Comparison of ENCODE assay signal across 12 cellular contexts in the genomic region with DNA sequence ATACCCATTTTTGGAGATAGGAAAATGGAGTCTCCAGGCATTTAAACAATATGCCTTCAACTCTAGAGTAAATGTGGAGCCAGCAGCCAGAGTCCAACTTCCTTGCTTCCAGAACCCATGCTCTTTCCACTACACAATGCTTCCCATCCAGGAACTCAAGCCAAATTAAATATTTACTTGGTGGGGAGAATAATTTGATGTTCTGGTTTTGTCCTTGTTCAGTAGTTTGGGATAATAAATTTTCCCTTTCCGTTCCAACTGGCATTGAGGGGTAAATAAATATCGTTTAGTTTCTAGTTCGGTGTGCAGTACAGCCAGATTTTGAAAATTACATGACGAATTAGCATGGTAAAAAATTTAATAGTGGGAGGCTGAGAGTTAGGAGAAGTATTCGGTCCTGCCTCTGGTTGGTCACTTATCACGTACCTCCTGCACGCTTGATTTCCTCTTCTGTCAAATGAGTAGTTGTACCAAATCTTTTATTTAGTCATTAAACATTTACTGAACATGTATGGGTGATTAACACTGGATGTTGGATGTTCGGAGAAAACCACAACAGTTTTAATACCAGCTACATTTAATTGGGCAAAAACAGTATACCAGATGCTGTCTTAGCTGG.
DNase-seq lines count a peak whose midpoint lies in the region; ATAC-seq, FAIRE-seq and TF ChIP-seq lines count a peak whose summit lies in the region.
"Had no signal": no experiment of that assay in that cellular context is flagged by ENCODE, and none has a peak within 500 bp of the region (broad histone marks: within the 10 kb centered on the region; RNA-seq: fewer than 3 reads in every experiment).

No MANE protein-coding gene starts in this region.

- DNase-seq in NCI-H1105 (lab: John Stamatoyannopoulos, UW): peak; percentile 58
- peak; percentile 63 for DNase-seq in astrocyte (ENCODE audit: low read depth)
- DNase-seq in mucosa of descending colon: no peak
- DNase-seq: activated CD8-positive, alpha-beta T cell treated with anti-CD3 and anti-CD28 coated beads for 36 hours; activated naive CD4-positive, alpha-beta T cell treated with anti-CD3 and anti-CD28 coated beads for 36 hours; foreskin keratinocyte had no signal

- H3K9me3 Mint-ChIP-seq in astrocyte (ENCODE audit: unreplicated experiment): no peaks in the 10 kb centered on the region
- H3K9me3 Mint-ChIP-seq: activated naive CD4-positive, alpha-beta T cell treated with anti-CD3 and anti-CD28 coated beads for 36 hours had no signal

- H4K20me1 ChIP-seq in astrocyte (ENCODE audit: insufficient read depth, low read length): peaks cover 13% of the 10 kb centered on the region

- intact Hi-C loops in mucosa of descending colon (cut with DNase I, micrococcal nuclease): no loop called here

- no peaks in the 10 kb centered on the region for H3K27me3 ChIP-seq in astrocyte (ENCODE audit: insufficient read depth, low read length)
- H3K27me3 ChIP-seq: foreskin keratinocyte had no signal

- no peaks in the 10 kb centered on the region for H3K27me3 Mint-ChIP-seq in astrocyte (ENCODE audit: low read depth, unreplicated experiment)
- H3K27me3 Mint-ChIP-seq: activated CD8-positive, alpha-beta T cell treated with anti-CD3 and anti-CD28 coated beads for 36 hours had no signal

- H3K27ac ChIP-seq in 22Rv1 (peak overlapping the region; percentile 27; the same call in 1 of the 2 replicates), astrocyte (ENCODE audit: low read depth, low read length) (no peak overlapping the region)
- H3K27ac ChIP-seq: foreskin keratinocyte, parathyroid adenoma had no signal

- no peaks in the 10 kb centered on the region for H3K36me3 Mint-ChIP-seq in astrocyte (ENCODE audit: low read depth, unreplicated experiment)

- H3K36me3 ChIP-seq in astrocyte (ENCODE audit: insufficient read depth, low read length) (no peaks in the 10 kb centered on the region), mucosa of descending colon (ENCODE audit: low read depth) (no peaks in the 10 kb centered on the region)

- no peak for TF ChIP-seq CTCF in 22Rv1 (IDR thresholded peaks at IDR 0.05)
- no peak for TF ChIP-seq CTCF in astrocyte (IDR thresholded peaks at IDR 0.05; ENCODE audit: insufficient read depth, low read depth, low read length)
- TF ChIP-seq CTCF in mucosa of descending colon (IDR thresholded peaks at IDR 0.05): no peak

- ATAC-seq in mucosa of descending colon (peak; percentile 66), HG02973 (IDR thresholded peaks at IDR 0.05; ENCODE audit: unreplicated experiment) (no peak), GM21526 (IDR thresholded peaks at IDR 0.05; ENCODE audit: low FRiP score, unreplicated experiment) (no peak), HG03175 (IDR thresholded peaks at IDR 0.05; ENCODE audit: unreplicated experiment) (no peak), GM19328 (IDR thresholded peaks at IDR 0.05; ENCODE audit: unreplicated experiment) (no peak)
- ATAC-seq: activated CD8-positive, alpha-beta T cell treated with anti-CD3 and anti-CD28 coated beads for 36 hours; foreskin keratinocyte had no signal

- H3K79me2 ChIP-seq in astrocyte (ENCODE audit: insufficient read depth, low read length): no peaks in the 10 kb centered on the region

- no peak overlapping the region for H3K4me3 ChIP-seq in astrocyte (ENCODE audit: insufficient read depth, low read depth, low read length)
- H3K4me3 ChIP-seq in mucosa of descending colon: no peak overlapping the region

- no peak overlapping the region for H3K9ac ChIP-seq in astrocyte (ENCODE audit: low read length)
- H3K9ac ChIP-seq: parathyroid adenoma had no signal

- H3K4me2 ChIP-seq in astrocyte (ENCODE audit: low read length): no peak overlapping the region

- H3K4me3 Mint-ChIP-seq in astrocyte (ENCODE audit: unreplicated experiment): no peak overlapping the region
- H3K4me3 Mint-ChIP-seq: activated CD8-positive, alpha-beta T cell treated with anti-CD3 and anti-CD28 coated beads for 36 hours; activated naive CD4-positive, alpha-beta T cell treated with anti-CD3 and anti-CD28 coated beads for 36 hours had no signal

- H2AFZ ChIP-seq in astrocyte (ENCODE audit: low read depth, low read length): no peak overlapping the region
- H2AFZ ChIP-seq: parathyroid adenoma had no signal

- peaks cover 28% of the 10 kb centered on the region for H3K4me1 Mint-ChIP-seq in astrocyte (ENCODE audit: low read depth, unreplicated experiment)

- H3K4me1 ChIP-seq in astrocyte (ENCODE audit: insufficient read depth, low read length) (peaks cover 18% of the 10 kb centered on the region), mucosa of descending colon (ENCODE audit: low read depth) (peaks cover 11% of the 10 kb centered on the region)
- H3K4me1 ChIP-seq: foreskin keratinocyte had no signal

- no peaks in the 10 kb centered on the region for H3K9me3 ChIP-seq in astrocyte (ENCODE audit: insufficient read depth, low read depth, low read length)
- H3K9me3 ChIP-seq in mucosa of descending colon: no peaks in the 10 kb centered on the region

- peak overlapping the region; percentile 21 for H3K27ac Mint-ChIP-seq in astrocyte (ENCODE audit: unreplicated experiment)
- H3K27ac Mint-ChIP-seq: activated CD8-positive, alpha-beta T cell treated with anti-CD3 and anti-CD28 coated beads for 36 hours; activated naive CD4-positive, alpha-beta T cell treated with anti-CD3 and anti-CD28 coated beads for 36 hours had no signal

- FAIRE-seq in astrocyte (lab: Jason Lieb, UNC): no peak

Comparison
In these comparisons a context has a peak if more than half of its experiments do, and no peak if none do; other contexts are left out.
1. DNase-seq: peak in NCI-H1105 (single experiment) and astrocyte (single experiment); none in mucosa of descending colon (0 of 3).